Comparison of ENCODE assay signal across 1 cellular context in genomic region chr14:50741571-50741970, GRCh38.
A peak's percentile ranks its signal among the peaks of the same experiment; 100 is the strongest.
TF ChIP-seq lines count a peak whose summit lies in the region.

No MANE protein-coding gene starts in this region.

TF ChIP-seq in HCT116, 20 proteins besides CTCF, POLR2A, EP300 and RAD21 (continued from another document):
- TF ChIP-seq, protein P1, sequence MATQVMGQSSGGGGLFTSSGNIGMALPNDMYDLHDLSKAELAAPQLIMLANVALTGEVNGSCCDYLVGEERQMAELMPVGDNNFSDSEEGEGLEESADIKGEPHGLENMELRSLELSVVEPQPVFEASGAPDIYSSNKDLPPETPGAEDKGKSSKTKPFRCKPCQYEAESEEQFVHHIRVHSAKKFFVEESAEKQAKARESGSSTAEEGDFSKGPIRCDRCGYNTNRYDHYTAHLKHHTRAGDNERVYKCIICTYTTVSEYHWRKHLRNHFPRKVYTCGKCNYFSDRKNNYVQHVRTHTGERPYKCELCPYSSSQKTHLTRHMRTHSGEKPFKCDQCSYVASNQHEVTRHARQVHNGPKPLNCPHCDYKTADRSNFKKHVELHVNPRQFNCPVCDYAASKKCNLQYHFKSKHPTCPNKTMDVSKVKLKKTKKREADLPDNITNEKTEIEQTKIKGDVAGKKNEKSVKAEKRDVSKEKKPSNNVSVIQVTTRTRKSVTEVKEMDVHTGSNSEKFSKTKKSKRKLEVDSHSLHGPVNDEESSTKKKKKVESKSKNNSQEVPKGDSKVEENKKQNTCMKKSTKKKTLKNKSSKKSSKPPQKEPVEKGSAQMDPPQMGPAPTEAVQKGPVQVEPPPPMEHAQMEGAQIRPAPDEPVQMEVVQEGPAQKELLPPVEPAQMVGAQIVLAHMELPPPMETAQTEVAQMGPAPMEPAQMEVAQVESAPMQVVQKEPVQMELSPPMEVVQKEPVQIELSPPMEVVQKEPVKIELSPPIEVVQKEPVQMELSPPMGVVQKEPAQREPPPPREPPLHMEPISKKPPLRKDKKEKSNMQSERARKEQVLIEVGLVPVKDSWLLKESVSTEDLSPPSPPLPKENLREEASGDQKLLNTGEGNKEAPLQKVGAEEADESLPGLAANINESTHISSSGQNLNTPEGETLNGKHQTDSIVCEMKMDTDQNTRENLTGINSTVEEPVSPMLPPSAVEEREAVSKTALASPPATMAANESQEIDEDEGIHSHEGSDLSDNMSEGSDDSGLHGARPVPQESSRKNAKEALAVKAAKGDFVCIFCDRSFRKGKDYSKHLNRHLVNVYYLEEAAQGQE (IDR thresholded peaks at IDR 0.05; ENCODE audit: low read depth) = no peak
- TF ChIP-seq EGR1 (IDR thresholded peaks at IDR 0.05; ENCODE audit: low read depth) (no peak), CBX3 (IDR thresholded peaks at IDR 0.05; ENCODE audit: low read depth) (no peak), JUND (IDR thresholded peaks at IDR 0.05) (peak; percentile 22; the same call in 1 of the 2 replicates), MAX (IDR thresholded peaks at IDR 0.05) (no peak)
